In the genomic region with DNA sequence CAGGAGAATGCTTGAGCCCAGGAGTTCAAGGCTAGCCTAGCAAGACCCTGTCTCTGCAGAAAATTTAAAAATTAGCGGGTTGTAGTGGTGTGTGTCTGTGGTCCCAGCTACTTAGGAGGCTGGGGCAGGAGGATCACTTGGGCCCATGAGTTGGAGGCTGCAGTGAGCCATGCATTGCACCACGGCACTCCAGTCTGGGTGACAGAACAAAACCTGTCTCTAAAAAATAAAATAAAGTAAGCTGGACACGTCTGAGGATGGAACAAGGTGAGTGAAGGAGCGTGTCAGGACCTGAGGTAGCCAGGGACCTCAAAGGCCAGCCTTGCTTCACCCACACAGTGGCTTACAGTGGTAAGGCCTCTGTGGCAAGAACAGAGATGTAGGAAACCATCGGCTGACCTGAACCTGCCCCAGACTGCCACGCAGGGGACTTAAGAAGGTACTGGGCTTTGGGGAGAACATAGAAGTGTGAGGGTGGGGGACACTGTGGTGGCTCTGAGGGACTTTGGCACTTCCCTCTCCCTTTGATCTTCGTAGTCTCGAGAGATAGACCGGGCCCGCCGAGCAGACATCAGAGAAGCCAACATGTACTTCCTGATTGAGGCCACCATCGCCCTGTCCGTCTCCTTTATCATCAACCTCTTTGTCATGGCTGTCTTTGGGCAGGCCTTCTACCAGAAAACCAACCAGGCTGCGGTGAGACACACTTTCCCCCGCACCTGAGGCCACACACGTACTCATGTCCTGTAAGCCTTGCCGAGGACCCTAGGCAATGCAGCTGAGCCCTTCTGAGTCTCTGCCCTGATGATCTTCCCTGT, we compare ENCODE assay signal across 22 cellular contexts. TPM values are rescaled to one million over a fixed set of nuclear protein-coding genes. Genes with fewer than 3 reads are reported as not detected.
DNase-seq lines count a peak whose midpoint lies in the region; ATAC-seq and TF ChIP-seq lines count a peak whose summit lies in the region.
"Had no signal": no experiment of that assay in that cellular context is flagged by ENCODE, and none has a peak within 500 bp of the region (broad histone marks: within the 10 kb centered on the region; RNA-seq: fewer than 3 reads in every experiment).

No MANE protein-coding gene starts in this region.

- H2AK5ac ChIP-seq in IMR-90 (ENCODE audit: low read depth, low read length): 0 out of 2 replicates have a peak overlapping the region, but pooled peaks have one; percentile 10

- BruUV-seq in IMR-90 (replicated peaks; lab: Mats Ljungman, UMichigan): no TSS peak

- H4K91ac ChIP-seq in IMR-90 (ENCODE audit: insufficient read depth, low read depth, low read length): no peak overlapping the region

- peak overlapping the region in 2 of 5 donors; percentile 4 to 6 for H3K4me3 Mint-ChIP-seq in immature natural killer cell
- peak overlapping the region; percentile 0 for H3K4me3 Mint-ChIP-seq in type B pancreatic cell

- TF ChIP-seq POLR2A in IMR-90 (IDR thresholded peaks at IDR 0.05; ENCODE audit: low read depth, low read length): no peak

- H2BK20ac ChIP-seq in IMR-90 (ENCODE audit: low read depth, low read length): no peak overlapping the region

- CTCF ChIA-PET in IMR-90 (lab: Yijun Ruan, JAX): no interaction called here

- H2AK9ac ChIP-seq in IMR-90 (replicated peaks; ENCODE audit: low read depth, low read length, poor library complexity): peak overlapping the region; percentile 13

- 0 out of 2 replicates have a peak, but pooled peaks cover 2% of the 10 kb centered on the region for H3K9me1 ChIP-seq in IMR-90 (ENCODE audit: insufficient read depth, low read length)

- no peak overlapping the region for H3K56ac ChIP-seq in IMR-90 (ENCODE audit: extremely low read depth, insufficient read depth, low read length)

- H3K4me2 ChIP-seq in IMR-90 (ENCODE audit: low read depth, low read length): no peak overlapping the region
- H3K4me2 ChIP-seq: A549, SK-N-SH had no signal

- H3K27me3 Mint-ChIP-seq in immature natural killer cell (ENCODE audit: low read depth in 3 of 3) (peaks cover 3 to 14% (median 6%) of the 10 kb centered on the region in 3 donors), type B pancreatic cell (peaks cover 5% of the 10 kb centered on the region)

- H4K8ac ChIP-seq in IMR-90 (ENCODE audit: low read depth in 2 of 2, low read length in 2 of 2): no peak overlapping the region

- TF ChIP-seq CTCF in IMR-90 (conservative IDR thresholded peaks at IDR 0.05; ENCODE audit: low read depth, low read length) (no peak), type B pancreatic cell (conservative IDR thresholded peaks at IDR 0.05) (no peak)

- H3K9me3 Mint-ChIP-seq in immature natural killer cell (no peaks in the 10 kb centered on the region), type B pancreatic cell (peaks cover 4% of the 10 kb centered on the region)

- H3K27ac ChIP-seq in right cardiac atrium (ENCODE audit: low read length) (no peak overlapping the region), IMR-90 (ENCODE audit: insufficient read depth, low read length) (no peak overlapping the region)

- in situ Hi-C loops in IMR-90 (cut with MboI; ENCODE audit: low sequenced_read_pairs): loop anchor here (5.0 to 10.0 kb wide), 2 partner anchors 82 to 115 kb away; partner anchors contain the start of genes AAMP and PNKD

- dilution Hi-C loops in IMR-90 (cut with HindIII; ENCODE audit: low sequenced_read_pairs, unreplicated experiment): no loop called here

- H3K23ac ChIP-seq in IMR-90 (ENCODE audit: low read depth, low read length): no peak overlapping the region

- H3K36me3 Mint-ChIP-seq in immature natural killer cell: no peaks in the 10 kb centered on the region
- H3K36me3 Mint-ChIP-seq in type B pancreatic cell: no peaks in the 10 kb centered on the region

- H2BK15ac ChIP-seq in IMR-90 (ENCODE audit: low read depth, low read length): no peak overlapping the region

- H4K5ac ChIP-seq in IMR-90 (ENCODE audit: low read depth, low read length): no peak overlapping the region

- no peak overlapping the region for H3K18ac ChIP-seq in IMR-90 (ENCODE audit: low read depth, low read length)

- no peak overlapping the region for H2BK120ac ChIP-seq in IMR-90 (ENCODE audit: low read depth, low read length)

- intact Hi-C loops in Right ventricle myocardium superior (cut with DNase I) (no loop called here), right cardiac atrium (cut with DNase I) (loop anchor here in 1 of 4 donors (10.0 kb wide), 1 partner anchor 95 kb away; the partner anchor contains the start of gene TMBIM1), IMR-90 (cut with micrococcal nuclease) (no loop called here)

- H3K4me3 ChIP-seq in right cardiac atrium (ENCODE audit: low read length) (no peak overlapping the region), IMR-90 (ENCODE audit: insufficient read depth, low read depth, low read length) (no peak overlapping the region)
- H3K4me3 ChIP-seq: A549, GM12878 had no signal

- H3K9ac ChIP-seq in IMR-90 (ENCODE audit: low read depth, low read length): no peak overlapping the region
- H3K9ac ChIP-seq: SK-N-SH had no signal

- H2BK5ac ChIP-seq in IMR-90 (ENCODE audit: low read depth, low read length, poor library complexity, severe bottlenecking): no peak overlapping the region

- H3K27me3 ChIP-seq in right cardiac atrium (ENCODE audit: control insufficient read depth, insufficient read depth) (no peaks in the 10 kb centered on the region), IMR-90 (ENCODE audit: control insufficient read depth, insufficient read depth, low read length) (peaks cover 2% of the 10 kb centered on the region; the same call in 1 of the 2 replicates)

- H3K4me1 Mint-ChIP-seq in immature natural killer cell (peaks cover 34 to 37% of the 10 kb centered on the region in 2 donors), type B pancreatic cell (ENCODE audit: unreplicated experiment) (peaks cover 11% of the 10 kb centered on the region)

- DNase-seq in Right ventricle myocardium superior: peak; percentile 23
- no peak for DNase-seq in right cardiac atrium
- no peak for DNase-seq in IMR-90
- peak; percentile 49 to 52 (median 51) for DNase-seq in immature natural killer cell
- DNase-seq in type B pancreatic cell (ENCODE audit: extremely low spot score, unreplicated experiment): no peak
- no peak for DNase-seq in RPMI8226
- DNase-seq in AG20443 (ENCODE audit: low spot score): no peak
- DNase-seq: COR-L47, GOT3, KG1, NCI-H1417, NCI-H187, NCI-H2107, NCI-H2227 treated with DMSO at 0.1 percent for 48 hours, NCI-H510A treated with DMSO at 0.1 percent for 48 hours, NCI-H774, SHP77 treated with DMSO at 0.1 percent for 48 hours, SK-N-SH had no signal

- H3K79me1 ChIP-seq in IMR-90 (ENCODE audit: low read depth in 1 of 2, low read length in 2 of 2): no peaks in the 10 kb centered on the region

- no peaks in the 10 kb centered on the region for H4K20me1 ChIP-seq in IMR-90 (ENCODE audit: insufficient read depth, low read length)

- no peak overlapping the region for H2AFZ ChIP-seq in IMR-90 (replicated peaks; ENCODE audit: low read length, poor library complexity)

- TF ChIP-seq RAD21 in IMR-90 (IDR thresholded peaks at IDR 0.05; ENCODE audit: low read length): no peak

- no peaks in the 10 kb centered on the region for H3K9me3 ChIP-seq in right cardiac atrium (ENCODE audit: control insufficient read depth, low read length)
- H3K9me3 ChIP-seq in IMR-90 (ENCODE audit: control insufficient read depth, insufficient read depth, low read length): no peaks in the 10 kb centered on the region
- H3K9me3 ChIP-seq: A549, SK-N-SH had no signal

- H3K4ac ChIP-seq in IMR-90 (ENCODE audit: low read depth, low read length): no peak overlapping the region

- WGBS in right cardiac atrium: 92% methylated on average over 17 of the region's 17 CpGs
- WGBS in IMR-90 (ENCODE audit: extremely low coverage in 2 of 2, insufficient read length in 1 of 2), 2 experiments: 85% methylated on average over 8 of the region's 17 CpGs; no CpG with 5 or more reads in 1 of the 2 experiments

- no peak overlapping the region for H3K14ac ChIP-seq in IMR-90 (replicated peaks; ENCODE audit: low read depth, low read length)

- H3K4me1 ChIP-seq in right cardiac atrium (ENCODE audit: control insufficient read depth, insufficient read depth, low read length): no peaks in the 10 kb centered on the region
- H3K4me1 ChIP-seq in IMR-90 (ENCODE audit: control insufficient read depth, insufficient read depth, low read length): peaks cover 2% of the 10 kb centered on the region

- H3K36me3 ChIP-seq in IMR-90 (ENCODE audit: control insufficient read depth, insufficient read depth, low read length): no peaks in the 10 kb centered on the region

- POLR2A ChIA-PET in IMR-90 (lab: Charles Lee; ENCODE audit: unreplicated experiment): interaction anchor here (0.5 to 0.6 kb wide), 2 partner anchors 21 to 37 kb away, joined by 3 read pairs; no protein-coding TSS in a partner anchor

- no peak for ATAC-seq in Right ventricle myocardium superior (ENCODE audit: poor library complexity)
- ATAC-seq in right cardiac atrium: no peak
- ATAC-seq in IMR-90 (ENCODE audit: low read depth): no peak
- ATAC-seq: A549, GM12878, HCT116 had no signal

- H3K27ac Mint-ChIP-seq in immature natural killer cell (peak overlapping the region in 5 of 6 donors; percentile 29 to 81 (median 64)), type B pancreatic cell (peak overlapping the region; percentile 2)

RNA-seq across cellular contexts. Expression of gene SLC11A1, which starts 7.5 kb away (rescaled TPM):
- total RNA-seq in Right ventricle myocardium superior (4.4 TPM), right cardiac atrium (10 to 100 TPM in 2 of 4 donors, 1 to 10 TPM in 2; 6.4 to 19.5 (median 12.5) TPM), IMR-90 (2012; rRNA removed) (under 0.01 TPM in 2 replicates), type B pancreatic cell (ENCODE audit: low replicate concordance) (0.39 and 0.64 TPM in 2 replicates)
- polyA plus RNA-seq in right cardiac atrium (13.8 TPM), IMR-90 (2012; rRNA removed) (0.03 and 0.07 TPM in 2 replicates), immature natural killer cell (1 to 10 TPM in 2 of 3 donors, under 1 TPM in 1; 0.66 to 1.8 (median 1.2) TPM)
- 0.02 and 0.03 TPM in 2 replicates for polyA plus RNA-seq in IMR-90 (2012; cell fraction: cytosol; rRNA removed)
- polyA plus RNA-seq in IMR-90 (2012; cell fraction: nucleus; rRNA removed; ENCODE audit: low replicate concordance): 0.06 and 0.07 TPM in 2 replicates

RNA-seq across cellular contexts. Expression of gene CTDSP1, which starts 10.1 kb away (rescaled TPM):
- total RNA-seq in Right ventricle myocardium superior (85.1 TPM), right cardiac atrium (100 to 1,000 TPM in 3 of 4 donors, 10 to 100 TPM in 1; 99.9 to 118 (median 116) TPM), IMR-90 (2012; rRNA removed) (17.5 and 19.7 TPM in 2 replicates), type B pancreatic cell (ENCODE audit: low replicate concordance) (96.4 and 112 TPM in 2 replicates)
- polyA plus RNA-seq in right cardiac atrium (85.9 TPM), IMR-90 (2012; rRNA removed) (64.3 and 68.2 TPM in 2 replicates), immature natural killer cell (10 to 100 TPM; 43.7 to 78.5 (median 61.8) TPM)
- polyA plus RNA-seq in IMR-90 (2012; cell fraction: cytosol; rRNA removed): 61.8 and 79.5 TPM in 2 replicates
- 64.2 and 103 TPM in 2 replicates for polyA plus RNA-seq in IMR-90 (2012; cell fraction: nucleus; rRNA removed; ENCODE audit: low replicate concordance)

RNA-seq across cellular contexts. Expression of gene VIL1, which starts 29.4 kb away (rescaled TPM):
- total RNA-seq in Right ventricle myocardium superior (not detected), right cardiac atrium (not detected), IMR-90 (2012; rRNA removed) (not detected in 2 replicates), type B pancreatic cell (ENCODE audit: low replicate concordance) (64.6 and 142 TPM in 2 replicates)
- polyA plus RNA-seq in right cardiac atrium (0.11 TPM), IMR-90 (2012; rRNA removed) (not detected in 2 replicates), immature natural killer cell (under 1 TPM in 2 of 3 donors, not detected in 1; 0.47 to 0.63 TPM)
- not detected in 2 replicates for polyA plus RNA-seq in IMR-90 (2012; cell fraction: cytosol; rRNA removed)
- polyA plus RNA-seq in IMR-90 (2012; cell fraction: nucleus; rRNA removed; ENCODE audit: low replicate concordance): not detected in 2 replicates

RNA-seq across cellular contexts. Expression of gene CATIP, which starts 32.9 kb away (rescaled TPM):
- total RNA-seq in Right ventricle myocardium superior: not detected
- not detected for total RNA-seq in right cardiac atrium
- 0.16 TPM for polyA plus RNA-seq in right cardiac atrium
- not detected in 2 replicates for total RNA-seq in IMR-90 (2012; rRNA removed)
- not detected in 2 replicates for polyA plus RNA-seq in IMR-90 (2012; rRNA removed)
- not detected in 2 replicates for polyA plus RNA-seq in IMR-90 (2012; cell fraction: cytosol; rRNA removed)
- polyA plus RNA-seq in IMR-90 (2012; cell fraction: nucleus; rRNA removed; ENCODE audit: low replicate concordance): not detected in 2 replicates
- under 1 TPM in 1 of 3 donors, not detected in 2; 0.08 TPM for polyA plus RNA-seq in immature natural killer cell
- 0.21 and 4.1 TPM in 2 replicates for total RNA-seq in type B pancreatic cell (ENCODE audit: low replicate concordance)
- total RNA-seq: GM12878, OCI-LY7 had no signal

Comparison
In these comparisons a context has a peak if more than half of its experiments do, and no peak if none do; other contexts are left out.
1. DNase-seq: peak in Right ventricle myocardium superior (single experiment) and immature natural killer cell (3 of 3); none in right cardiac atrium (0 of 3), IMR-90 (single experiment), type B pancreatic cell (single experiment), RPMI8226 (single experiment) and AG20443 (single experiment).
2. RNA of gene VIL1, which starts 29.4 kb away (total RNA-seq): 64.6 to 142 TPM in type B pancreatic cell; not detected in Right ventricle myocardium superior (single experiment), not detected in right cardiac atrium and not detected in IMR-90; every median in the first group is over 10 times any median in the second.